9 cellular contexts compared by ENCODE assay signal in genomic region chr14:68627868-68628604, GRCh38.
A peak's percentile ranks its signal among the peaks of the same experiment; 100 is the strongest.
DNase-seq lines count a peak whose midpoint lies in the region; ATAC-seq and TF ChIP-seq lines count a peak whose summit lies in the region.
"Had no signal": no experiment of that assay in that cellular context is flagged by ENCODE, and none has a peak within 500 bp of the region (broad histone marks: within the 10 kb centered on the region; RNA-seq: fewer than 3 reads in every experiment).

No MANE protein-coding gene starts in this region.

- H3K27ac ChIP-seq in HUES6 (ENCODE audit: low read depth, low read length) (no peak overlapping the region; the same call in 1 of the 2 replicates), gastroesophageal sphincter (peak overlapping the region in 3 of 4 donors; percentile 50 to 76 (median 72)), neutrophil (peak overlapping the region; percentile 55), testis (peak overlapping the region; percentile 37 to 41)
- H3K27ac ChIP-seq: parathyroid adenoma had no signal

- no peak for TF ChIP-seq POLR2A in gastroesophageal sphincter (IDR thresholded peaks at IDR 0.05)
- TF ChIP-seq POLR2A in testis (IDR thresholded peaks at IDR 0.05): no peak

- no peak for ATAC-seq in gastroesophageal sphincter
- ATAC-seq in HG02840 (IDR thresholded peaks at IDR 0.05; ENCODE audit: low FRiP score, unreplicated experiment): no peak
- ATAC-seq in HG02588 (IDR thresholded peaks at IDR 0.05; ENCODE audit: unreplicated experiment): no peak

- H3K27me3 ChIP-seq in HUES6 (ENCODE audit: control insufficient read depth, insufficient read depth, low read length) (no peaks in the 10 kb centered on the region), gastroesophageal sphincter (no peaks in the 10 kb centered on the region), neutrophil (peaks cover 51% of the 10 kb centered on the region), testis (no peaks in the 10 kb centered on the region)

- H3K4me3 ChIP-seq in HUES6 (ENCODE audit: low read depth, low read length) (peak overlapping the region; percentile 40), gastroesophageal sphincter (peak overlapping the region; percentile 14 to 41), neutrophil (ENCODE audit: low read depth in 1 of 2, low read length in 1 of 2) (peak overlapping the region; percentile 44 to 55), testis (peak overlapping the region; percentile 48 to 55)

- H3K9me3 ChIP-seq in HUES6 (ENCODE audit: control insufficient read depth, insufficient read depth, low read depth, low read length) (no peaks in the 10 kb centered on the region), gastroesophageal sphincter (no peaks in the 10 kb centered on the region), neutrophil (no peaks in the 10 kb centered on the region), testis (no peaks in the 10 kb centered on the region)

- 59 to 73% methylated on average over 8 to 12 of the region's 37 CpGs for WGBS in gastroesophageal sphincter (ENCODE audit: low coverage in 1 of 2), 2 donors
- 57% methylated on average over 28 to 37 of the region's 37 CpGs for WGBS in testis, 2 donors

- no peak for TF ChIP-seq EP300 in gastroesophageal sphincter (IDR thresholded peaks at IDR 0.05)

- TF ChIP-seq CTCF in gastroesophageal sphincter (IDR thresholded peaks at IDR 0.05) (no peak), neutrophil (IDR thresholded peaks at IDR 0.05) (no peak), testis (IDR thresholded peaks at IDR 0.05) (no peak)

- peaks cover 24% of the 10 kb centered on the region for H3K4me1 ChIP-seq in HUES6 (ENCODE audit: control insufficient read depth, insufficient read depth, low read length)
- peaks cover 0 to 74% (median 5%) of the 10 kb centered on the region in 3 donors for H3K4me1 ChIP-seq in gastroesophageal sphincter
- H3K4me1 ChIP-seq in neutrophil (ENCODE audit: control insufficient read depth in 1 of 2, insufficient read depth in 1 of 2, low read depth in 1 of 2, low read length in 1 of 2): peaks cover 24 to 25% of the 10 kb centered on the region in 2 experiments
- H3K4me1 ChIP-seq in testis: peaks cover 38% of the 10 kb centered on the region

- no peaks in the 10 kb centered on the region for H3K36me3 ChIP-seq in HUES6 (ENCODE audit: control insufficient read depth, insufficient read depth, low read length)
- no peaks in the 10 kb centered on the region for H3K36me3 ChIP-seq in gastroesophageal sphincter
- H3K36me3 ChIP-seq in neutrophil: no peaks in the 10 kb centered on the region
- H3K36me3 ChIP-seq in testis (ENCODE audit: low read depth, missing control alignments): no peaks in the 10 kb centered on the region

- DNase-seq in activated T-cell treated with anti-CD3 and anti-CD28 coated beads, Interleukin-2, amount 50 U/mL, for 1 hour: peak; percentile 67
- DNase-seq in testis (peak; percentile 84), KG1 (lab: John Stamatoyannopoulos, UW) (no peak)

- intact Hi-C loops in testis (cut with DNase I; ENCODE audit: low total_unique reads): no loop called here

- peak overlapping the region; percentile 47 for H3K9ac ChIP-seq in HUES6 (ENCODE audit: low read length)
- H3K9ac ChIP-seq: parathyroid adenoma had no signal
